ENCODE assay signal across 7 cellular contexts in genomic region chr2:199312931-199313330, GRCh38.
"Had no signal": no experiment of that assay in that cellular context is flagged by ENCODE, and none has a peak within 500 bp of the region (broad histone marks: within the 10 kb centered on the region; RNA-seq: fewer than 3 reads in every experiment).

No MANE protein-coding gene starts in this region.

- H3K4me2 ChIP-seq: GM23338 had no signal

- H3K4me3 ChIP-seq: GM23338 had no signal

- DNase-seq: H9, HCEC 1CT, KG1 had no signal

- ATAC-seq: GM23338 had no signal

- H2AFZ ChIP-seq: GM23338 had no signal

- FAIRE-seq: H1, H54, HTR-8/SVneo had no signal
